In the genomic region with DNA sequence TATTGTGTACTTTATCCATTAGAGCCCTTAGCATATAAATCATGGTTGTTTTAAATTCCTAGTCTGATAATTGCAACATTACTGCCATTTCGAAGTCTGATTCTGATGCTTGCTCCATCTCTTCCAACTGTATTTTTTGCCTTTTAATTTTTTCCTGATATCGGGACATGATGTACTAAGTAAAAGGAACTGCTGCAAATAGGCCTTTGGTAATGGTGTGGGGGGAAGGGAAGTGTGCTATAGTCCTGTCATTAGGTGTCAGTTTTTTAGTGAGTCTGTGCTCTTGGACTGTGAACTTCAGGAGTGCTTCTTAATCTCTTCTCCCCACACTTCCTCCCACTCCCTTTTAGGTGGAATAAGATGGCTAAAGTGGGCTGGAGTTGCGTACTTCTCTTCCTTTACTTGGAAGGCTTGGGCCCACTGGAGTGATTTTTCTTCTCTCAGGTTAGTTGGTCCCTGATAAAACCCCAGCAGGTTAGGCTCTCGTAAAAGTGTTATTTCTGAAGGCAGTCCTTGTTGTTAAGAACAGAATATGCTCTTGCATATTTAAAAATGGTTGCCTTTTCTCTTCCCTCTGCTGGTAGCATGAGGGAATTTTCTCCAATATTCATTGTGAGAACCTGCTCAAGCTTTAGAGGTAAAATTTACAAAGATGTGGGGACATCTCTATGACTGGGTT, we compare ENCODE assay signal across 9 cellular contexts. TPM values are rescaled to one million over a fixed set of nuclear protein-coding genes. Genes with fewer than 3 reads are reported as not detected.
DNase-seq lines count a peak whose midpoint lies in the region; ATAC-seq, FAIRE-seq and TF ChIP-seq lines count a peak whose summit lies in the region.
"Had no signal": no experiment of that assay in that cellular context is flagged by ENCODE, and none has a peak within 500 bp of the region (broad histone marks: within the 10 kb centered on the region; RNA-seq: fewer than 3 reads in every experiment).

No MANE protein-coding gene starts in this region.

- H3K36me3 ChIP-seq in heart right ventricle: peaks cover 0 to 30% (median 0%) of the 10 kb centered on the region in 9 donors

- ATAC-seq in A549 (peak in 1 of 2 experiments; percentile 63; a peak in 3 of 6 replicates), GM19328 (IDR thresholded peaks at IDR 0.05; ENCODE audit: unreplicated experiment) (peak; percentile 72), heart right ventricle (peak in 2 of 8 donors; percentile 27 to 63), omental fat pad (ENCODE audit: low FRiP score) (no peak)

- H3K9me3 ChIP-seq in A549: no peaks in the 10 kb centered on the region
- no peaks in the 10 kb centered on the region for H3K9me3 ChIP-seq in heart right ventricle

- H3K4me1 ChIP-seq in A549 (peaks cover 7% of the 10 kb centered on the region; the same call in 2 of the 3 replicates), heart right ventricle (peaks cover 0 to 24% (median 4%) of the 10 kb centered on the region in 9 donors)

- DNase-seq in A549 (ENCODE audit: low read depth in 1 of 2, low spot score in 1 of 2): peak in 1 of 2 experiments; percentile 10
- DNase-seq in RPMI7951 (ENCODE audit: low read depth): peak; percentile 30
- DNase-seq in heart right ventricle: no peak
- DNase-seq in type B pancreatic cell (ENCODE audit: extremely low spot score, unreplicated experiment): no peak
- DNase-seq in omental fat pad (ENCODE audit: low spot score): no peak
- no peak for DNase-seq in GM12892 (ENCODE audit: insufficient read length)
- no peak for DNase-seq in activated naive CD4-positive, alpha-beta T cell (lab: John Stamatoyannopoulos, UW)
- DNase-seq: activated T-cell treated with anti-CD3 and anti-CD28 coated beads, Interleukin-2, amount 50 U/mL, for 4 hours had no signal

- no peak overlapping the region for H3K27ac Mint-ChIP-seq in type B pancreatic cell

- H3K36me3 Mint-ChIP-seq in type B pancreatic cell: peaks cover 33% of the 10 kb centered on the region

- 85% methylated on average over 4 of the region's 4 CpGs for WGBS in A549 (ENCODE audit: missing lambda C conversion rate)
- 82 to 89% methylated on average over 4 of the region's 4 CpGs for WGBS in heart right ventricle, 2 donors

- POLR2A ChIA-PET in A549 (lab: Yijun Ruan, JAX): no interaction called here

- FAIRE-seq in A549 (lab: Jason Lieb, UNC): no peak
- no peak for FAIRE-seq in GM12892 (lab: Jason Lieb, UNC)

- H3K27ac ChIP-seq in A549: peak overlapping the region in 1 of 2 experiments; percentile 15; a peak in 1 of 6 replicates
- no peak overlapping the region for H3K27ac ChIP-seq in heart right ventricle

- TF ChIP-seq POLR2A in A549 (IDR thresholded peaks at IDR 0.05; ENCODE audit: low read length) (no peak), GM12892 (IDR thresholded peaks at IDR 0.05; ENCODE audit: low read depth, low read length) (no peak)

- no peaks in the 10 kb centered on the region for H3K9me3 Mint-ChIP-seq in type B pancreatic cell
- H3K9me3 Mint-ChIP-seq: activated T-cell treated with anti-CD3 and anti-CD28 coated beads, Interleukin-2, amount 50 U/mL, for 4 hours had no signal

- no peak overlapping the region for H3K4me2 ChIP-seq in A549

- no peaks in the 10 kb centered on the region for H3K27me3 ChIP-seq in heart right ventricle

- TF ChIP-seq RAD21 in A549 (conservative IDR thresholded peaks at IDR 0.05 in 1 of 2, IDR thresholded peaks at IDR 0.05 in 1 of 2): peak; percentile 20 to 35; a peak in 1 of 5 replicates

- no peak overlapping the region for H3K4me3 Mint-ChIP-seq in type B pancreatic cell
- H3K4me3 Mint-ChIP-seq: activated T-cell treated with anti-CD3 and anti-CD28 coated beads, Interleukin-2, amount 50 U/mL, for 4 hours had no signal

- no peaks in the 10 kb centered on the region for H3K4me1 Mint-ChIP-seq in type B pancreatic cell (ENCODE audit: unreplicated experiment)

- no peaks in the 10 kb centered on the region for H3K27me3 Mint-ChIP-seq in type B pancreatic cell

- CTCF ChIA-PET in A549 (lab: Yijun Ruan, JAX): interaction anchor here (0.8 to 1.8 kb wide), 6 partner anchors 12 to 322 kb away, joined by 3 to 5 read pairs (median 3); no protein-coding TSS in a partner anchor

- TF ChIP-seq EP300 in A549 (IDR thresholded peaks at IDR 0.05): no peak

- intact Hi-C loops in heart right ventricle (cut with DNase I): loop anchor here in 1 of 10 donors (10.0 kb wide), 1 partner anchor 367 kb away; no protein-coding TSS in a partner anchor

- TF ChIP-seq CTCF in A549 (IDR thresholded peaks at IDR 0.05): no peak; the same call in 2 of the 3 replicates
- TF ChIP-seq CTCF in heart right ventricle (IDR thresholded peaks at IDR 0.05): peak in 7 of 9 donors; percentile 13 to 45 (median 33)
- TF ChIP-seq CTCF in type B pancreatic cell (conservative IDR thresholded peaks at IDR 0.05): peak; percentile 72
- no peak for TF ChIP-seq CTCF in omental fat pad (IDR thresholded peaks at IDR 0.05)

- H3K4me3 ChIP-seq in A549 (no peak overlapping the region), heart right ventricle (no peak overlapping the region)

TF ChIP-seq in A549, 52 proteins besides CTCF, POLR2A, EP300 and RAD21:
- TF ChIP-seq SMC3 (IDR thresholded peaks at IDR 0.05): peak; percentile 43; the same call in 1 of the 3 replicates
- TF ChIP-seq GATA3 (IDR thresholded peaks at IDR 0.05; ENCODE audit: borderline replicate concordance): no peak
- TF ChIP-seq RARB (CRISPR knock-in tag; IDR thresholded peaks at IDR 0.05): no peak
- no peak for TF ChIP-seq NR3C1 (IDR thresholded peaks at IDR 0.05)

RNA-seq across cellular contexts. Expression of gene STXBP5, which starts 18.1 kb away (rescaled TPM):
- polyA plus RNA-seq in A549 (2011; rRNA removed) (17.8 and 23.6 TPM in 2 replicates), A549 (2017; fragmentation: RNase III; extraction: RNeasy Plus Mini Kit Qiagen cat#74134 plus additional on column Dnase treatment) (8.7 to 10.8 TPM (median 10.7 TPM) in 3 replicates), heart right ventricle (10 to 100 TPM in 1 of 2 donors, 1 to 10 TPM in 1; 2.8 to 23.2 TPM)
- 3.6 TPM in 2 replicates for polyA plus RNA-seq in A549 (2012; cell fraction: cytosol; rRNA removed)
- 2.5 and 3.6 TPM in 2 replicates for polyA plus RNA-seq in A549 (2012; cell fraction: nucleus; rRNA removed)
- polyA minus RNA-seq in A549 (2011; rRNA and poly(A)+ RNA removed): 27.4 and 33.1 TPM in 2 replicates
- 21.1 and 27.6 TPM in 2 replicates for total RNA-seq in RPMI7951 (2014; rRNA removed; shearing (Covaris generic))
- total RNA-seq in heart right ventricle (10 to 100 TPM in 8 of 10 donors, 1 to 10 TPM in 2; 9.0 to 16.3 (median 13.4) TPM), type B pancreatic cell (ENCODE audit: low replicate concordance) (21.0 and 40.2 TPM in 2 replicates), omental fat pad (10 to 100 TPM; 19.7 to 37.2 (median 22.6) TPM)
- polyA plus RNA-seq in GM12892 (2012; ENCODE audit: missing spikeins): 4.3 TPM

Comparison
In these comparisons a context has a peak if more than half of its experiments do, and no peak if none do; other contexts are left out.
1. CTCF ChIP-seq: peak in heart right ventricle (7 of 9) and type B pancreatic cell (single experiment); none in A549 (single experiment) and omental fat pad (0 of 3).